ENCODE assay signal across 8 cellular contexts in genomic region chr17:63696381-63696961, GRCh38. TPM values are rescaled to one million over a fixed set of nuclear protein-coding genes. Genes with fewer than 3 reads are reported as not detected.
DNase-seq lines count a peak whose midpoint lies in the region; ATAC-seq and TF ChIP-seq lines count a peak whose summit lies in the region.

No MANE protein-coding gene starts in this region.

- WGBS in suprapubic skin: 70% methylated on average over 6 of the region's 9 CpGs

- H3K4me1 Mint-ChIP-seq in activated naive CD8-positive, alpha-beta T cell (ENCODE audit: low read depth): peaks cover 65% of the 10 kb centered on the region

- H3K27ac ChIP-seq in thoracic aorta (peak overlapping the region in 1 of 2 donors; percentile 23), suprapubic skin (no peak overlapping the region)

- TF ChIP-seq CTCF in thoracic aorta (IDR thresholded peaks at IDR 0.05) (peak; percentile 38), suprapubic skin (IDR thresholded peaks at IDR 0.05) (peak in 1 of 2 donors; percentile 16)

- H3K9me3 ChIP-seq in thoracic aorta (no peaks in the 10 kb centered on the region), suprapubic skin (no peaks in the 10 kb centered on the region)

- H3K27me3 ChIP-seq in thoracic aorta (replicated peaks; ENCODE audit: insufficient read depth): no peaks in the 10 kb centered on the region
- H3K27me3 ChIP-seq in suprapubic skin: no peaks in the 10 kb centered on the region

- no peak for TF ChIP-seq POLR2A in suprapubic skin (IDR thresholded peaks at IDR 0.05)

- no peak for TF ChIP-seq EP300 in suprapubic skin (IDR thresholded peaks at IDR 0.05)

- H3K4me3 Mint-ChIP-seq in activated naive CD8-positive, alpha-beta T cell: peak overlapping the region; percentile 90

- H3K27ac Mint-ChIP-seq in activated naive CD8-positive, alpha-beta T cell: peak overlapping the region; percentile 93

- ATAC-seq in thoracic aorta (ENCODE audit: insufficient number of reproducible peaks, low FRiP score, low read depth): no peak

- H3K36me3 ChIP-seq in thoracic aorta: peaks cover 29% of the 10 kb centered on the region
- H3K36me3 ChIP-seq in suprapubic skin: peaks cover 35% of the 10 kb centered on the region

- no peaks in the 10 kb centered on the region for H3K36me3 Mint-ChIP-seq in activated naive CD8-positive, alpha-beta T cell

- H3K4me1 ChIP-seq in thoracic aorta (ENCODE audit: control insufficient read depth in 1 of 2, low read depth in 2 of 2) (peaks cover 8 to 22% of the 10 kb centered on the region in 2 donors), suprapubic skin (peaks cover 41% of the 10 kb centered on the region)

- no peaks in the 10 kb centered on the region for H3K27me3 Mint-ChIP-seq in activated naive CD8-positive, alpha-beta T cell

- H3K9me3 Mint-ChIP-seq in activated naive CD8-positive, alpha-beta T cell (ENCODE audit: low read depth): no peaks in the 10 kb centered on the region

- peak; percentile 73 for DNase-seq in activated effector memory CD4-positive, alpha-beta T cell treated with anti-CD3 and anti-CD28 coated beads, Interleukin-2, amount 50 U/mL, for 16 hours
- no peak for DNase-seq in activated effector memory CD4-positive, alpha-beta T cell treated with Interleukin-2 at 50 U/mL for 16 hours
- DNase-seq in NCI-H226: peak; percentile 23
- DNase-seq in islet precursor cell: peak; percentile 86
- no peak for DNase-seq in thoracic aorta (ENCODE audit: low spot score)
- no peak for DNase-seq in suprapubic skin (ENCODE audit: low spot score in 2 of 2)
- DNase-seq in NCI-H2171 treated with DMSO at 0.1 percent for 48 hours (lab: John Stamatoyannopoulos, UW): no peak

- no peak overlapping the region for H3K4me3 ChIP-seq in thoracic aorta
- no peak overlapping the region for H3K4me3 ChIP-seq in suprapubic skin

RNA-seq across cellular contexts. Expression of gene LIMD2, which starts 3.5 kb away (rescaled TPM):
- 10 to 100 TPM; 26.2 to 29.6 TPM for total RNA-seq in thoracic aorta
- 1 to 10 TPM; 5.0 to 9.4 (median 6.8) TPM for total RNA-seq in suprapubic skin

RNA-seq across cellular contexts. Expression of gene STRADA, which starts 45.1 kb away (rescaled TPM):
- total RNA-seq in thoracic aorta: 10 to 100 TPM; 40.9 to 62.2 TPM
- total RNA-seq in suprapubic skin: 10 to 100 TPM; 17.0 to 52.2 (median 27.4) TPM

Comparison
In these comparisons a context has a peak if more than half of its experiments do, and no peak if none do; other contexts are left out.
1. DNase-seq: peak in activated effector memory CD4-positive, alpha-beta T cell treated with anti-CD3 and anti-CD28 coated beads, Interleukin-2, amount 50 U/mL, for 16 hours (single experiment), NCI-H226 (single experiment) and islet precursor cell (single experiment); none in activated effector memory CD4-positive, alpha-beta T cell treated with Interleukin-2 at 50 U/mL for 16 hours (single experiment), thoracic aorta (single experiment), suprapubic skin (0 of 2) and NCI-H2171 treated with DMSO at 0.1 percent for 48 hours (single experiment).